ENCODE assay signal across 30 cellular contexts in the genomic region with DNA sequence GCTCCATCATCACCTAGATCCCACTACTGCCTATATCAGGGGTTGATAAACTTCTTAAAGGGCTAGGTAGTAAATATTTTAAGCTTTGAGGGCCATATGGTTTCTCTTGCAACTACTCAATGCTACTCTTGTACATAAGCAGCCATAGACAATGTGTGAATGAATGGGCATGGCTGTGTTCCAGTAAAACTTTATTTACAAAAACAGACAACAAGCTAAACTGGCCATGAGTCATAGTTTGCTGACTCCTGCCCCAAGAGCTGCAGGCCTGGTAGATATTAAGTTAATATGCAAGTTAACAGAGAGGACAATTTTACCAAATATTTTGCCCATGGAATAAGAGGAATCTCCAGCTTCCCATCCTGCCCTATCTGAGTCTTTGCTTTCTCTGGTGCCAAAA.
DNase-seq lines count a peak whose midpoint lies in the region; ATAC-seq, FAIRE-seq and TF ChIP-seq lines count a peak whose summit lies in the region.
"Had no signal": no experiment of that assay in that cellular context is flagged by ENCODE, and none has a peak within 500 bp of the region (broad histone marks: within the 10 kb centered on the region; RNA-seq: fewer than 3 reads in every experiment).

No MANE protein-coding gene starts in this region.

- no peak for ATAC-seq in GM19395 (IDR thresholded peaks at IDR 0.05; ENCODE audit: unreplicated experiment)
- ATAC-seq: activated CD4-positive, alpha-beta T cell treated with anti-CD3 and anti-CD28 coated beads for 36 hours; activated CD8-positive, alpha-beta T cell treated with anti-CD3 and anti-CD28 coated beads, Interleukin-2, amount 10 ng/mL, durations not matched to agents 7 days and 5 days; activated T-helper 17 cell treated with anti-CD3 and anti-CD28 coated beads, Interleukin-2, amount 50 U/mL, for 72 hours; heart right ventricle; mucosa of descending colon; natural killer cell; psoas muscle had no signal

- peak; percentile 80 for FAIRE-seq in G401.6 (lab: Jason Lieb, UNC)
- FAIRE-seq: GM12892 had no signal

- H3K4me3 ChIP-seq in epithelial cell of esophagus (ENCODE audit: low read length) = no peak overlapping the region
- H3K4me3 ChIP-seq: adrenal gland, heart right ventricle, lung, mucosa of descending colon, psoas muscle, SJCRH30, stomach, vagina had no signal

- peak; percentile 4 for DNase-seq in NCI-H774 (lab: John Stamatoyannopoulos, UW)
- peak; percentile 78 for DNase-seq in epithelial cell of esophagus (ENCODE audit: low read depth)
- peak; percentile 31 for DNase-seq in kidney tubule cell (ENCODE audit: low spot score)
- DNase-seq in NK-92 (lab: John Stamatoyannopoulos, UW; ENCODE audit: unreplicated experiment) = no peak
- no peak for DNase-seq in NCI-H2227 (lab: John Stamatoyannopoulos, UW; ENCODE audit: unreplicated experiment)
- DNase-seq: activated CD4-positive, alpha-beta T cell treated with anti-CD3 and anti-CD28 coated beads for 36 hours; activated CD8-positive, alpha-beta T cell treated with anti-CD3 and anti-CD28 coated beads, Interleukin-2, amount 10 ng/mL, durations not matched to agents 7 days and 5 days; activated naive CD4-positive, alpha-beta T cell treated with anti-CD3 and anti-CD28 coated beads, Interleukin-2, amount 10 ng/mL, durations not matched to agents 7 days and 5 days; adrenal gland; DMS 273 treated with DMSO at 0.1 percent for 48 hours; H9; heart right ventricle; kidney glomerular epithelial cell; mucosa of descending colon; natural killer cell; NCI-H1436; NCI-H2081; NCI-H226; occipital lobe; psoas muscle; SJCRH30; stimulated activated CD4-positive, alpha-beta T cell treated with anti-CD3 and anti-CD28 coated beads, Interleukin-4, amount 100 ng/mL, for 1 hour; stomach; SW 1271 had no signal

- TF ChIP-seq CTCF in epithelial cell of esophagus (IDR thresholded peaks at IDR 0.05; ENCODE audit: insufficient read depth, low read depth, low read length, missing control alignments) = no peak

Comparison
In these comparisons a context has a peak if more than half of its experiments do, and no peak if none do; other contexts are left out.
1. DNase-seq: peak in NCI-H774 (single experiment), epithelial cell of esophagus (single experiment) and kidney tubule cell (single experiment); none in NK-92 (single experiment) and NCI-H2227 (single experiment).